18 cellular contexts compared by ENCODE assay signal in the genomic region with DNA sequence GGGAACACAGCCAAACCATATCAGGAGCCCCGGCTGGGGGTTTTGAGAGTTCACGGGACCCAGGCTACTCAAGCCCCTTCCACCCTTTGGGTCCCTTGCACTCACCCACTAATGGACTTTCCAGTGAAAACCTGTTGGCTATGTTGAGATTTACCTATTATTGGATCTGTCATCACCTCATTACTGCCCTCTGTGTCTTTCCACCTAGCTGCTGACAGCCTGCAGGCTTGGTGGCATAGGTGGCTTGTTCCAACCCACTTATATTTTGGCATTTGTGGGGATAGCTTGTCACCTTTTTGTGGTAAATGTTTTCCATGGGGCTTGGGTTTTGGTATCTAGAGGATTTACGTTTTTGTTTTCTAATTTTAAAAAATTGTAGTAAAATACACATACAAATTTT.
"Had no signal": no experiment of that assay in that cellular context is flagged by ENCODE, and none has a peak within 500 bp of the region (broad histone marks: within the 10 kb centered on the region; RNA-seq: fewer than 3 reads in every experiment).

No MANE protein-coding gene starts in this region.

- H3K4me1 Mint-ChIP-seq: activated naive CD4-positive, alpha-beta T cell treated with anti-CD3 and anti-CD28 coated beads, Interleukin-2, amount 50 U/mL, for 24 hours; central memory CD8-positive, alpha-beta T cell; memory B cell had no signal

- H3K27me3 ChIP-seq: colonic mucosa, tibial nerve had no signal

- H3K36me3 ChIP-seq: colonic mucosa, prostate gland had no signal

- H3K9me3 Mint-ChIP-seq: activated naive CD4-positive, alpha-beta T cell treated with anti-CD3 and anti-CD28 coated beads, Interleukin-2, amount 50 U/mL, for 24 hours; central memory CD8-positive, alpha-beta T cell; T-helper 1 cell treated with Interleukin-12 subunit alpha and Interleukin-12 subunit beta and Interleukin-4 antibody, amounts not matched to agents 30 μg/mL and 1 μg/mL, for 36 hours had no signal

- H3K27ac Mint-ChIP-seq: activated naive CD4-positive, alpha-beta T cell treated with anti-CD3 and anti-CD28 coated beads, Interleukin-2, amount 50 U/mL, for 24 hours; endodermal cell; memory B cell; T-helper 1 cell treated with Interleukin-12 subunit alpha and Interleukin-12 subunit beta and Interleukin-4 antibody, amounts not matched to agents 30 μg/mL and 1 μg/mL, for 36 hours; WTC11 had no signal

- H3K36me3 Mint-ChIP-seq: activated naive CD4-positive, alpha-beta T cell treated with anti-CD3 and anti-CD28 coated beads, Interleukin-2, amount 50 U/mL, for 24 hours; memory B cell had no signal

- DNase-seq: activated gamma-delta T cell treated with Interleukin-2 at 50 U/mL for 16 hours; activated T-cell treated with anti-CD3 and anti-CD28 coated beads, Interleukin-2, amount 50 U/mL, for 1 hour; anterior cingulate cortex; colonic mucosa; endodermal cell; kidney glomerular epithelial cell; nucleus accumbens; stimulated activated CD4-positive, alpha-beta T cell treated with anti-CD3 and anti-CD28 coated beads, Interleukin-4, amount 100 ng/mL, for 24 hours; stimulated activated naive CD4-positive, alpha-beta T cell treated with Interleukin-2 at 50 U/mL for 16 hours; T1000 had no signal

- H3K9me3 ChIP-seq: colonic mucosa, prostate gland had no signal

- H3K27ac ChIP-seq: colonic mucosa, epithelial cell of prostate, prostate gland, tibial nerve had no signal

- H3K4me3 Mint-ChIP-seq: activated naive CD4-positive, alpha-beta T cell treated with anti-CD3 and anti-CD28 coated beads, Interleukin-2, amount 50 U/mL, for 24 hours; central memory CD8-positive, alpha-beta T cell; endodermal cell; memory B cell; T-helper 1 cell treated with Interleukin-12 subunit alpha and Interleukin-12 subunit beta and Interleukin-4 antibody, amounts not matched to agents 30 μg/mL and 1 μg/mL, for 36 hours; WTC11 had no signal

- H3K4me3 ChIP-seq: colonic mucosa, prostate gland, tibial nerve had no signal

- ATAC-seq: WTC11 had no signal

- H3K4me1 ChIP-seq: colonic mucosa, prostate gland had no signal
